Comparison of ENCODE assay signal across 9 cellular contexts in genomic region chr15:99708563-99708962, GRCh38. TPM values are rescaled to one million over a fixed set of nuclear protein-coding genes. Genes with fewer than 3 reads are reported as not detected.
DNase-seq lines count a peak whose midpoint lies in the region; ATAC-seq, FAIRE-seq and TF ChIP-seq lines count a peak whose summit lies in the region.
"Had no signal": no experiment of that assay in that cellular context is flagged by ENCODE, and none has a peak within 500 bp of the region (broad histone marks: within the 10 kb centered on the region; RNA-seq: fewer than 3 reads in every experiment).

No MANE protein-coding gene starts in this region.

- peak; percentile 69 for FAIRE-seq in HTR-8/SVneo (lab: Jason Lieb, UNC)
- FAIRE-seq in keratinocyte (lab: Jason Lieb, UNC): peak; percentile 96

- TF ChIP-seq CTCF in astrocyte of the spinal cord (IDR thresholded peaks at IDR 0.05; ENCODE audit: low read depth, low read length) (no peak), keratinocyte (optimal IDR thresholded peaks at IDR 0.05 in 1 of 3, IDR thresholded peaks at IDR 0.05 in 1 of 3, conservative IDR thresholded peaks at IDR 0.05 in 1 of 3; ENCODE audit: extremely low read depth in 1 of 3, insufficient read depth in 2 of 3, low read length in 3 of 3) (no peak), suprapubic skin (IDR thresholded peaks at IDR 0.05) (no peak)

- H3K36me3 Mint-ChIP-seq in stimulated activated effector memory CD8-positive, alpha-beta T cell treated with anti-CD3 and anti-CD28 coated beads, Interleukin-12 subunit alpha, Interleukin-12 subunit beta, amount 100 ng/mL, for 72 hours: peaks cover 46% of the 10 kb centered on the region

- H3K4me3 Mint-ChIP-seq in stimulated activated effector memory CD8-positive, alpha-beta T cell treated with anti-CD3 and anti-CD28 coated beads, Interleukin-12 subunit alpha, Interleukin-12 subunit beta, amount 100 ng/mL, for 72 hours: no peak overlapping the region

- peaks cover 16 to 17% of the 10 kb centered on the region in 2 experiments for H3K36me3 ChIP-seq in keratinocyte (ENCODE audit: control insufficient read depth in 2 of 2, extremely low read depth in 1 of 2, insufficient read depth in 2 of 2, low read length in 2 of 2)
- peaks cover 33% of the 10 kb centered on the region for H3K36me3 ChIP-seq in suprapubic skin

- H3K9me3 Mint-ChIP-seq in stimulated activated effector memory CD8-positive, alpha-beta T cell treated with anti-CD3 and anti-CD28 coated beads, Interleukin-12 subunit alpha, Interleukin-12 subunit beta, amount 100 ng/mL, for 72 hours: no peaks in the 10 kb centered on the region

- TF ChIP-seq EP300 in suprapubic skin (IDR thresholded peaks at IDR 0.05): no peak

- dilution Hi-C loops in keratinocyte (cut with MboI; ENCODE audit: extremely low pct_ligation_motif_present, low sequenced_read_pairs): no loop called here

- H3K27ac Mint-ChIP-seq in stimulated activated effector memory CD8-positive, alpha-beta T cell treated with anti-CD3 and anti-CD28 coated beads, Interleukin-12 subunit alpha, Interleukin-12 subunit beta, amount 100 ng/mL, for 72 hours: no peak overlapping the region

- no peak for TF ChIP-seq POLR2A in suprapubic skin (IDR thresholded peaks at IDR 0.05)

- H3K9me1 ChIP-seq in keratinocyte (ENCODE audit: control insufficient read depth, extremely low read depth, insufficient read depth, low read length): no peaks in the 10 kb centered on the region

- peak overlapping the region; percentile 57 for H3K9ac ChIP-seq in keratinocyte (ENCODE audit: control insufficient read depth, extremely low read depth, insufficient read depth, low read length)

- DNase-seq in HTR-8/SVneo (ENCODE audit: insufficient read length, low spot score) (peak; percentile 40), astrocyte of the spinal cord (ENCODE audit: low read depth, low spot score) (peak; percentile 80), keratinocyte (ENCODE audit: low read depth, low spot score) (peak; percentile 69), suprapubic skin (ENCODE audit: low spot score in 2 of 2) (peak in 1 of 2 donors; percentile 91), NCI-H2107 treated with DMSO at 0.1 percent for 48 hours (lab: John Stamatoyannopoulos, UW; ENCODE audit: unreplicated experiment) (no peak), NCI-H526 (lab: John Stamatoyannopoulos, UW) (no peak), NCI-H82 treated with DMSO at 0.1 percent for 48 hours (lab: John Stamatoyannopoulos, UW; ENCODE audit: unreplicated experiment) (no peak)
- no peak for DNase-seq in stimulated activated effector memory CD8-positive, alpha-beta T cell treated with anti-CD3 and anti-CD28 coated beads, Interleukin-12 subunit alpha, Interleukin-12 subunit beta, amount 100 ng/mL, for 72 hours (ENCODE audit: low spot score in 2 of 2)
- DNase-seq: stimulated activated CD4-positive, alpha-beta T cell treated with anti-CD3 and anti-CD28 coated beads, Interleukin-2, amount 100 ng/mL, for 48 hours had no signal

- H3K4me3 ChIP-seq in astrocyte of the spinal cord (ENCODE audit: low read depth, low read length) (no peak overlapping the region), keratinocyte (ENCODE audit: control insufficient read depth in 2 of 3, extremely low read depth in 1 of 3, insufficient read depth in 2 of 3, low read depth in 1 of 3, low read length in 3 of 3) (peak overlapping the region in 1 of 3 experiments; percentile 3), suprapubic skin (no peak overlapping the region)

- no peaks in the 10 kb centered on the region for H3K79me2 ChIP-seq in keratinocyte (ENCODE audit: control insufficient read depth, insufficient read depth, low read length)

- WGBS in suprapubic skin: 18% methylated on average over 7 of the region's 7 CpGs

- peaks cover 28% of the 10 kb centered on the region for H3K4me1 ChIP-seq in keratinocyte (ENCODE audit: control insufficient read depth, extremely low read depth, insufficient read depth, low read length)
- H3K4me1 ChIP-seq in suprapubic skin: peaks cover 44% of the 10 kb centered on the region

- peak overlapping the region; percentile 72 for H3K27ac ChIP-seq in keratinocyte (ENCODE audit: control insufficient read depth, insufficient read depth, low read length)
- H3K27ac ChIP-seq in suprapubic skin: peak overlapping the region; percentile 57

- H4K20me1 ChIP-seq in keratinocyte (ENCODE audit: control insufficient read depth, extremely low read depth, insufficient read depth, low read length): no peaks in the 10 kb centered on the region

- ATAC-seq in stimulated activated effector memory CD8-positive, alpha-beta T cell treated with anti-CD3 and anti-CD28 coated beads, Interleukin-12 subunit alpha, Interleukin-12 subunit beta, amount 100 ng/mL, for 72 hours: no peak

- H3K4me1 Mint-ChIP-seq in stimulated activated effector memory CD8-positive, alpha-beta T cell treated with anti-CD3 and anti-CD28 coated beads, Interleukin-12 subunit alpha, Interleukin-12 subunit beta, amount 100 ng/mL, for 72 hours: peaks cover 44% of the 10 kb centered on the region

- H3K4me2 ChIP-seq in keratinocyte (ENCODE audit: control insufficient read depth, extremely low read depth, insufficient read depth, low read depth, low read length): peak overlapping the region; percentile 78

- H3K9me3 ChIP-seq in keratinocyte (ENCODE audit: control insufficient read depth, low read depth, low read length) (no peaks in the 10 kb centered on the region), suprapubic skin (no peaks in the 10 kb centered on the region)

- in situ Hi-C loops in astrocyte of the spinal cord (cut with HindIII; ENCODE audit: low sequenced_read_pairs): no loop called here

- H2AFZ ChIP-seq in keratinocyte (ENCODE audit: control insufficient read depth, low read length): no peak overlapping the region

- H3K27me3 ChIP-seq in keratinocyte (ENCODE audit: control insufficient read depth, extremely low read depth, insufficient read depth, low read length) (no peaks in the 10 kb centered on the region), suprapubic skin (no peaks in the 10 kb centered on the region)

RNA-seq across cellular contexts. Expression of gene LYSMD4, which starts 24.7 kb away (rescaled TPM):
- polyA plus RNA-seq in keratinocyte: 7.3 to 8.9 TPM (median 8.5 TPM) in 3 replicates
- polyA plus RNA-seq in keratinocyte (2011; ENCODE audit: low read depth): 1.6 TPM
- polyA plus RNA-seq in keratinocyte (2011; cell fraction: cytosol; rRNA removed): 3.8 and 5.5 TPM in 2 replicates
- polyA plus RNA-seq in keratinocyte (2011; cell fraction: nucleus; rRNA removed): 21.3 and 23.2 TPM in 2 replicates
- 6.8 and 7.0 TPM in 2 replicates for polyA plus RNA-seq in keratinocyte (2012; ENCODE audit: low replicate concordance)
- 4.5 to 5.8 TPM (median 5.1 TPM) in 3 replicates for polyA minus RNA-seq in keratinocyte
- polyA minus RNA-seq in keratinocyte (2011; cell fraction: cytosol; rRNA and poly(A)+ RNA removed): 5.9 TPM
- 4.5 and 8.4 TPM in 2 replicates for polyA minus RNA-seq in keratinocyte (2011; cell fraction: nucleus; rRNA and poly(A)+ RNA removed)
- total RNA-seq in suprapubic skin: 10 to 100 TPM; 19.7 to 52.8 (median 35.0) TPM

Comparison
In these comparisons a context has a peak if more than half of its experiments do, and no peak if none do; other contexts are left out.
1. DNase-seq: peak in HTR-8/SVneo (single experiment), astrocyte of the spinal cord (single experiment) and keratinocyte (single experiment); none in NCI-H2107 treated with DMSO at 0.1 percent for 48 hours (single experiment), NCI-H526 (0 of 2), stimulated activated effector memory CD8-positive, alpha-beta T cell treated with anti-CD3 and anti-CD28 coated beads, Interleukin-12 subunit alpha, Interleukin-12 subunit beta, amount 100 ng/mL, for 72 hours (0 of 2) and NCI-H82 treated with DMSO at 0.1 percent for 48 hours (single experiment).